Comparison of ENCODE assay signal across 1 cellular context in the genomic region with DNA sequence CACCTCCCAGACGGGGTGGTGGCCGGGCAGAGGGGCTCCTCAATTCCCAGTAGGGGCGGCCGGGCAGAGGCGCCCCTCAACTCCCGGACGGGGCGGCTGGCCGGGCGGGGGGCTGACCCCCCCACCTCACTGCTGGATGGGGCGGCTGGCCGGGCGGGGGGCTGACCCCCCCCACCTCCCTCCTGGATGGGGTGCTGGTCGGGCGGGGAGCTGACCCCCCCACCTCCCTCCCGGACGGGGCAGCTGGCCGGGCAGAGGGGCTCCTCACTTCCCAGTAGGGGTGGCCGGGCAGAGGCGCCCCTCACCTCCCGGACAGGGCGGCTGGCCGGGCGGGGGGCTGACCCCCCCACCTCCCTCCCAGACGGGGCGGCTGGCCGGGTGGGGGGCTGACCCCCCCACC.
A peak's percentile ranks its signal among the peaks of the same experiment; 100 is the strongest.
DNase-seq lines count a peak whose midpoint lies in the region; TF ChIP-seq lines count a peak whose summit lies in the region.
"Not testable (repeated sequence)": the region's sequence is repeated elsewhere in the genome, so short reads cannot be mapped to it uniquely, and the experiment has no call there.

No MANE protein-coding gene starts in this region.

- not testable (repeated sequence) for H3K4me1 Mint-ChIP-seq in glutamatergic neuron (ENCODE audit: low read depth, unreplicated experiment)

- peak; percentile 23 for DNase-seq in glutamatergic neuron

- H3K27me3 Mint-ChIP-seq in glutamatergic neuron (ENCODE audit: unreplicated experiment) = not testable (repeated sequence)

- H3K9me3 Mint-ChIP-seq in glutamatergic neuron (ENCODE audit: unreplicated experiment) = peaks cover 19% of the 10 kb centered on the region

- not testable (repeated sequence) for H3K4me3 Mint-ChIP-seq in glutamatergic neuron (ENCODE audit: unreplicated experiment)

- TF ChIP-seq CTCF in glutamatergic neuron (IDR thresholded peaks at IDR 0.05; ENCODE audit: partially characterized antibody, unreplicated experiment) = not testable (repeated sequence)

- H3K27ac Mint-ChIP-seq in glutamatergic neuron (ENCODE audit: unreplicated experiment) = not testable (repeated sequence)

- H3K36me3 Mint-ChIP-seq in glutamatergic neuron (ENCODE audit: unreplicated experiment) = peaks cover 12% of the 10 kb centered on the region
